Comparison of ENCODE assay signal across 18 cellular contexts in the genomic region with DNA sequence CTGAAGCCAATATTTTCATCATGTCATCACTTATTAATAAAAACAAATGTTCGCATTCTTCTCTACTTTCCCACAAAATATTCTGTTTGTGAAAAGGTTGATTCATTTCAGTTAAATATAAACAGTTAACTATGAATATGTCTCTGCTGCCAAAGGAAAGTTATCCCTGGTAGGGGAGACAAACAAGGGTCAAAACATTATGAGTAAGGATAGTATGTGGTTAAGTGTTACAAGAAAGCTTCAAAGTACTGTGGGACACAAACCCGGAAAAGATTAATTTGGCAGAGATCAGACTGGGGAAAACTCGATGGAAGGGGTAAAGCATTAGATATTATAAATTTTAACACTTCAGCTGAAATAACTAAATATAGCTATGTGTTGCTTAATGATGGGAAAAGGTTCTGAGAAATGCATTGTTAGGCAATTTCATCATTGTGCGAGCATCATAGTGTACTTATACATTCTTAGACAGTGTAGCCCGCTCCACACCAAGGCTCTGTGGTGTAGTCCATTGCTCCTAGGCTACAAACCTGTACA.
DNase-seq lines count a peak whose midpoint lies in the region; ATAC-seq, FAIRE-seq and TF ChIP-seq lines count a peak whose summit lies in the region.
"Had no signal": no experiment of that assay in that cellular context is flagged by ENCODE, and none has a peak within 500 bp of the region (broad histone marks: within the 10 kb centered on the region; RNA-seq: fewer than 3 reads in every experiment).

No MANE protein-coding gene starts in this region.

- H3K27me3 Mint-ChIP-seq in osteocyte (ENCODE audit: unreplicated experiment), result no peaks in the 10 kb centered on the region
- H3K27me3 Mint-ChIP-seq: activated CD4-positive, alpha-beta T cell treated with anti-CD3 and anti-CD28 coated beads for 36 hours; activated naive CD8-positive, alpha-beta T cell treated with anti-CD3 and anti-CD28 coated beads, Interleukin-2, amount 10 ng/mL, durations not matched to agents 7 days and 5 days; CD4-positive, alpha-beta memory T cell had no signal

- H3K27ac ChIP-seq in Panc1 (ENCODE audit: low read length) (peak overlapping the region; percentile 27; the same call in 1 of the 2 replicates), fibroblast of lung (ENCODE audit: insufficient read depth, low read length) (no peak overlapping the region)
- H3K27ac ChIP-seq: coronary artery, KMS-11, transverse colon had no signal

- POLR2A ChIA-PET in Panc1 (lab: Charles Lee), result no interaction called here

- H4K20me1 ChIP-seq in fibroblast of lung (ENCODE audit: control insufficient read depth, extremely low read depth, insufficient read depth, low read length), result no peaks in the 10 kb centered on the region

- CTCF ChIA-PET in Panc1 (lab: Charles Lee), result no interaction called here

- intact Hi-C loops in Panc1 (cut with micrococcal nuclease; ENCODE audit: unreplicated experiment), result no loop called here

- H3K9ac ChIP-seq in fibroblast of lung (ENCODE audit: insufficient read depth, low read length), result no peak overlapping the region
- H3K9ac ChIP-seq: KMS-11 had no signal

- peaks cover 37% of the 10 kb centered on the region for H3K4me1 Mint-ChIP-seq in osteocyte (ENCODE audit: unreplicated experiment)
- H3K4me1 Mint-ChIP-seq: activated CD4-positive, alpha-beta T cell treated with anti-CD3 and anti-CD28 coated beads for 36 hours had no signal

- no peaks in the 10 kb centered on the region for H3K27me3 ChIP-seq in Panc1 (ENCODE audit: control insufficient read depth, insufficient read depth, low read length)
- H3K27me3 ChIP-seq in fibroblast of lung (ENCODE audit: control insufficient read depth, insufficient read depth, low read length), result no peaks in the 10 kb centered on the region
- H3K27me3 ChIP-seq: transverse colon had no signal

- ATAC-seq in Panc1, result no peak
- no peak for ATAC-seq in HG02642 (IDR thresholded peaks at IDR 0.05; ENCODE audit: poor library complexity, unreplicated experiment)
- no peak for ATAC-seq in GM19397 (IDR thresholded peaks at IDR 0.05; ENCODE audit: unreplicated experiment)
- ATAC-seq: activated CD4-positive, alpha-beta T cell treated with anti-CD3 and anti-CD28 coated beads for 36 hours; esophagus mucosa had no signal

- H3K9me3 ChIP-seq in Panc1 (ENCODE audit: control insufficient read depth, insufficient read depth, low read depth, low read length) (no peaks in the 10 kb centered on the region), fibroblast of lung (ENCODE audit: control insufficient read depth, insufficient read depth, low read depth, low read length) (no peaks in the 10 kb centered on the region)
- H3K9me3 ChIP-seq: transverse colon had no signal

- TF ChIP-seq CTCF in Panc1 (IDR thresholded peaks at IDR 0.05) (no peak), fibroblast of lung (conservative IDR thresholded peaks at IDR 0.05 in 1 of 2, IDR thresholded peaks at IDR 0.05 in 1 of 2; ENCODE audit: low read depth in 1 of 2, low read length in 2 of 2) (no peak), osteocyte (IDR thresholded peaks at IDR 0.05) (no peak)

- peaks cover 8% of the 10 kb centered on the region for H3K36me3 Mint-ChIP-seq in osteocyte (ENCODE audit: unreplicated experiment)
- H3K36me3 Mint-ChIP-seq: CD4-positive, alpha-beta memory T cell had no signal

- H3K4me3 Mint-ChIP-seq in osteocyte (ENCODE audit: unreplicated experiment), result no peak overlapping the region
- H3K4me3 Mint-ChIP-seq: activated CD4-positive, alpha-beta T cell treated with anti-CD3 and anti-CD28 coated beads for 36 hours; activated naive CD8-positive, alpha-beta T cell treated with anti-CD3 and anti-CD28 coated beads, Interleukin-2, amount 10 ng/mL, durations not matched to agents 7 days and 5 days; CD4-positive, alpha-beta memory T cell; T-helper 2 cell treated with Interferon-gamma antibody and Interleukin-4, amounts not matched to agents 5 μg/mL and 100 μg/mL, for 36 hours had no signal

- H3K4me1 ChIP-seq in Panc1 (ENCODE audit: control insufficient read depth, insufficient read depth, low read length) (no peaks in the 10 kb centered on the region), fibroblast of lung (ENCODE audit: control insufficient read depth, extremely low read depth, insufficient read depth, low read length) (peaks cover 5% of the 10 kb centered on the region)
- H3K4me1 ChIP-seq: transverse colon had no signal

- peak overlapping the region; percentile 88 for H3K27ac Mint-ChIP-seq in osteocyte (ENCODE audit: unreplicated experiment)
- H3K27ac Mint-ChIP-seq: activated CD4-positive, alpha-beta T cell treated with anti-CD3 and anti-CD28 coated beads for 36 hours; activated naive CD8-positive, alpha-beta T cell treated with anti-CD3 and anti-CD28 coated beads, Interleukin-2, amount 10 ng/mL, durations not matched to agents 7 days and 5 days; CD4-positive, alpha-beta memory T cell; T-helper 2 cell treated with Interferon-gamma antibody and Interleukin-4, amounts not matched to agents 5 μg/mL and 100 μg/mL, for 36 hours had no signal

- peaks cover 15% of the 10 kb centered on the region for H3K9me3 Mint-ChIP-seq in osteocyte (ENCODE audit: unreplicated experiment)

- BruUV-seq in Panc1 (replicated peaks; lab: Mats Ljungman, UMichigan), result no TSS peak

- in situ Hi-C loops in Panc1 (cut with HindIII; ENCODE audit: low pct_unique_long_range_greater_than_20kb, low sequenced_read_pairs), result no loop called here

- FAIRE-seq in GM12892 (lab: Jason Lieb, UNC), result no peak

- no peaks in the 10 kb centered on the region for H3K79me2 ChIP-seq in fibroblast of lung (ENCODE audit: control insufficient read depth, insufficient read depth, low read length)

- no peak overlapping the region for H2AFZ ChIP-seq in fibroblast of lung (ENCODE audit: low read length)

- no peak for TF ChIP-seq POLR2A in GM12892 (IDR thresholded peaks at IDR 0.05; ENCODE audit: low read depth, low read length)

- no peak overlapping the region for H3K4me2 ChIP-seq in fibroblast of lung (ENCODE audit: extremely low read depth, insufficient read depth, low read length)
- H3K4me2 ChIP-seq: KMS-11 had no signal

- H3K36me3 ChIP-seq in Panc1 (ENCODE audit: control insufficient read depth, insufficient read depth, low read length), result no peaks in the 10 kb centered on the region
- H3K36me3 ChIP-seq in fibroblast of lung (ENCODE audit: control insufficient read depth, insufficient read depth, low read length), result no peaks in the 10 kb centered on the region
- H3K36me3 ChIP-seq: transverse colon had no signal

- DNase-seq in AG20443 (ENCODE audit: low spot score), result peak; percentile 33
- no peak for DNase-seq in Panc1 (ENCODE audit: low read depth, low spot score)
- DNase-seq in fibroblast of lung (ENCODE audit: low read depth in 2 of 2), result peak; percentile 88 to 97
- DNase-seq in osteocyte (ENCODE audit: extremely low spot score, unreplicated experiment), result no peak
- no peak for DNase-seq in nucleus accumbens (lab: John Stamatoyannopoulos, UW)
- no peak for DNase-seq in GM12892 (ENCODE audit: insufficient read length)
- DNase-seq: activated CD4-positive, alpha-beta T cell treated with anti-CD3 and anti-CD28 coated beads for 36 hours; activated naive CD8-positive, alpha-beta T cell treated with anti-CD3 and anti-CD28 coated beads, Interleukin-2, amount 10 ng/mL, durations not matched to agents 7 days and 5 days; CD4-positive, alpha-beta memory T cell; GOT3; NCI-H187 treated with DMSO at 0.1 percent for 48 hours; transverse colon had no signal

- H3K4me3 ChIP-seq in Panc1 (ENCODE audit: low read depth in 2 of 2, low read length in 2 of 2) (no peak overlapping the region), fibroblast of lung (replicated peaks in 1 of 4; ENCODE audit: control extremely low read depth in 1 of 4, insufficient read depth in 1 of 4, low read depth in 3 of 4, low read length in 4 of 4) (no peak overlapping the region)
- H3K4me3 ChIP-seq: coronary artery, transverse colon had no signal

Comparison
In these comparisons a context has a peak if more than half of its experiments do, and no peak if none do; other contexts are left out.
1. DNase-seq: peak in AG20443 (single experiment) and fibroblast of lung (2 of 2); none in Panc1 (single experiment), osteocyte (single experiment), nucleus accumbens (0 of 56) and GM12892 (single experiment).